ENCODE assay signal across 9 cellular contexts in genomic region chr10:120735773-120736371, GRCh38.
DNase-seq lines count a peak whose midpoint lies in the region; ATAC-seq, FAIRE-seq and TF ChIP-seq lines count a peak whose summit lies in the region.
"Had no signal": no experiment of that assay in that cellular context is flagged by ENCODE, and none has a peak within 500 bp of the region (broad histone marks: within the 10 kb centered on the region; RNA-seq: fewer than 3 reads in every experiment).

No MANE protein-coding gene starts in this region.

- no peaks in the 10 kb centered on the region for H3K4me1 ChIP-seq in ovary (ENCODE audit: insufficient read depth)

- WGBS in ovary, 3 donors = 48 to 59% (median 55%) methylated on average over 5 of the region's 5 CpGs

- H3K27me3 Mint-ChIP-seq in glutamatergic neuron (ENCODE audit: unreplicated experiment) = no peaks in the 10 kb centered on the region

- no peak overlapping the region for H3K27ac Mint-ChIP-seq in glutamatergic neuron (ENCODE audit: unreplicated experiment)

- peak; percentile 40 for FAIRE-seq in urothelium cell line (lab: Jason Lieb, UNC)

- no peak overlapping the region for H3K4me3 Mint-ChIP-seq in glutamatergic neuron (ENCODE audit: unreplicated experiment)

- peak; percentile 2 for DNase-seq in DMS79 treated with DMSO at 0.1 percent for 48 hours (lab: John Stamatoyannopoulos, UW)
- DNase-seq in DMS79 (lab: John Stamatoyannopoulos, UW) = no peak
- no peak for DNase-seq in HL-60 (ENCODE audit: low read depth in 1 of 2, low spot score in 1 of 2)
- no peak for DNase-seq in glutamatergic neuron
- DNase-seq in urothelium cell line (ENCODE audit: low spot score) = peak; percentile 13
- DNase-seq in omental fat pad (ENCODE audit: low spot score) = no peak
- DNase-seq in ovary = no peak

- H4K20me1 ChIP-seq in SU-DHL-6 (ENCODE audit: low read depth, low read length) = no peaks in the 10 kb centered on the region

- H3K36me3 ChIP-seq in SU-DHL-6 (ENCODE audit: low read length) (no peaks in the 10 kb centered on the region), ovary (no peaks in the 10 kb centered on the region)

- no peak for ATAC-seq in omental fat pad (ENCODE audit: low FRiP score)

- H3K9me3 ChIP-seq in SU-DHL-6 (ENCODE audit: insufficient read depth, low read length) = no peaks in the 10 kb centered on the region
- H3K9me3 ChIP-seq in ovary = no peaks in the 10 kb centered on the region

- no peaks in the 10 kb centered on the region for H3K79me2 ChIP-seq in SU-DHL-6 (ENCODE audit: insufficient read depth, low read length)

- H3K9me2 ChIP-seq in SU-DHL-6 (replicated peaks; ENCODE audit: insufficient read depth, low read length) = no peaks in the 10 kb centered on the region

- H3K4me1 Mint-ChIP-seq in glutamatergic neuron (ENCODE audit: low read depth, unreplicated experiment) = no peaks in the 10 kb centered on the region

- TF ChIP-seq EP300 in ovary (IDR thresholded peaks at IDR 0.05) = no peak

- H3K4me2 ChIP-seq in SU-DHL-6 (ENCODE audit: low read depth, low read length, poor library complexity, severe bottlenecking) = no peak overlapping the region

- no peak overlapping the region for H3K4me3 ChIP-seq in HL-60 (replicated peaks; ENCODE audit: insufficient read depth, low read length)
- no peak overlapping the region for H3K4me3 ChIP-seq in SU-DHL-6 (ENCODE audit: insufficient read depth, low read length, poor library complexity, severe bottlenecking)
- H3K4me3 ChIP-seq in ovary = no peak overlapping the region
- H3K4me3 ChIP-seq: skin epidermis had no signal

- no peak overlapping the region for H2AFZ ChIP-seq in SU-DHL-6 (ENCODE audit: low read depth, low read length, severe bottlenecking)

- H3K9ac ChIP-seq in SU-DHL-6 (ENCODE audit: low read length) = no peak overlapping the region

- peak; percentile 55 for TF ChIP-seq CTCF in HL-60 (IDR thresholded peaks at IDR 0.05; ENCODE audit: insufficient read depth, low read length)
- TF ChIP-seq CTCF in SU-DHL-6 (IDR thresholded peaks at IDR 0.05; ENCODE audit: insufficient read depth, low read length, poor library complexity, severe bottlenecking) = peak; percentile 51
- TF ChIP-seq CTCF in glutamatergic neuron (IDR thresholded peaks at IDR 0.05; ENCODE audit: partially characterized antibody, unreplicated experiment) = peak; percentile 90
- TF ChIP-seq CTCF in omental fat pad (IDR thresholded peaks at IDR 0.05) = peak in 1 of 3 donors; percentile 11
- no peak for TF ChIP-seq CTCF in ovary (IDR thresholded peaks at IDR 0.05)

- H3K27ac ChIP-seq in HL-60 (replicated peaks) (no peak overlapping the region), SU-DHL-6 (ENCODE audit: low read depth, low read length) (no peak overlapping the region), ovary (no peak overlapping the region)
- H3K27ac ChIP-seq: skin epidermis had no signal

- intact Hi-C loops in ovary (cut with DNase I) = no loop called here

- H3K9me3 Mint-ChIP-seq in glutamatergic neuron (ENCODE audit: unreplicated experiment) = no peaks in the 10 kb centered on the region

- no peaks in the 10 kb centered on the region for H3K27me3 ChIP-seq in HL-60 (ENCODE audit: insufficient read depth, poor library complexity, severe bottlenecking)
- no peaks in the 10 kb centered on the region for H3K27me3 ChIP-seq in SU-DHL-6 (ENCODE audit: low read length)
- no peaks in the 10 kb centered on the region for H3K27me3 ChIP-seq in ovary

- no peaks in the 10 kb centered on the region for H3F3A ChIP-seq in SU-DHL-6 (ENCODE audit: insufficient read depth)

- TF ChIP-seq POLR2A in ovary (IDR thresholded peaks at IDR 0.05) = no peak

- no peaks in the 10 kb centered on the region for H3K36me3 Mint-ChIP-seq in glutamatergic neuron (ENCODE audit: unreplicated experiment)

Comparison
In these comparisons a context has a peak if more than half of its experiments do, and no peak if none do; other contexts are left out.
1. DNase-seq: peak in DMS79 treated with DMSO at 0.1 percent for 48 hours (single experiment) and urothelium cell line (single experiment); none in DMS79 (single experiment), HL-60 (0 of 2), glutamatergic neuron (single experiment), omental fat pad (single experiment) and ovary (0 of 5).
2. CTCF ChIP-seq: peak in HL-60 (single experiment), SU-DHL-6 (single experiment) and glutamatergic neuron (single experiment); none in ovary (0 of 3).